14 cellular contexts compared by ENCODE assay signal in genomic region chr4:7774301-7775019, GRCh38.
"Had no signal": no experiment of that assay in that cellular context is flagged by ENCODE, and none has a peak within 500 bp of the region (broad histone marks: within the 10 kb centered on the region; RNA-seq: fewer than 3 reads in every experiment).

No MANE protein-coding gene starts in this region.

- ATAC-seq: foreskin keratinocyte had no signal

- H3K9me3 ChIP-seq: neutrophil had no signal

- H3K27ac Mint-ChIP-seq: activated T-helper 2 cell treated with anti-CD3 and anti-CD28 coated beads, Interferon-gamma antibody, Interleukin-2, Interleukin-4, amounts not matched to agents 10 μg/mL and 5 μg/mL and 100 μg/mL, durations not matched to agents 14 hours and 24 hours and 36 hours; immature natural killer cell; mesothelial cell of epicardium had no signal

- H3K27me3 ChIP-seq: cardiac muscle cell, foreskin keratinocyte, neutrophil had no signal

- H3K27ac ChIP-seq: cardiac muscle cell, foreskin keratinocyte, neutrophil had no signal

- DNase-seq: activated CD4-positive, alpha-beta T cell treated with anti-CD3 and anti-CD28 coated beads for 1 hour; activated CD4-positive, alpha-beta T cell treated with anti-CD3 and anti-CD28 coated beads, Interleukin-2, amount 50 U/mL, for 4 hours; activated naive CD4-positive, alpha-beta T cell treated with anti-CD3 and anti-CD28 coated beads, Interleukin-2, amount 50 U/mL, for 16 hours; cortex of kidney; effector CD8-positive, alpha-beta T cell; foreskin keratinocyte; immature natural killer cell; stimulated activated CD4-positive, alpha-beta T cell treated with anti-CD3 and anti-CD28 coated beads, Interleukin-4, amount 100 ng/mL, for 24 hours; stimulated activated naive CD4-positive, alpha-beta T cell; trophoblast cell had no signal

- H3K4me1 Mint-ChIP-seq: immature natural killer cell had no signal

- H3K9me3 Mint-ChIP-seq: activated T-helper 2 cell treated with anti-CD3 and anti-CD28 coated beads, Interferon-gamma antibody, Interleukin-2, Interleukin-4, amounts not matched to agents 10 μg/mL and 5 μg/mL and 100 μg/mL, durations not matched to agents 14 hours and 24 hours and 36 hours; immature natural killer cell; mesothelial cell of epicardium had no signal

- H3K4me3 ChIP-seq: cardiac muscle cell had no signal

- H3K4me3 Mint-ChIP-seq: immature natural killer cell, mesothelial cell of epicardium had no signal

- H3K4me1 ChIP-seq: foreskin keratinocyte had no signal
